ENCODE assay signal across 1 cellular context in genomic region chr12:124254126-124254525, GRCh38.
TF ChIP-seq lines count a peak whose summit lies in the region.

No MANE protein-coding gene starts in this region.

TF ChIP-seq in H1, 55 proteins besides CTCF, POLR2A, EP300 and RAD21 (continued from another document):
- TF ChIP-seq SIN3A (conservative IDR thresholded peaks at IDR 0.05 in 1 of 2, IDR thresholded peaks at IDR 0.05 in 1 of 2; ENCODE audit: low read depth in 1 of 2, low read length in 2 of 2) = no peak
- TF ChIP-seq CEBPB (IDR thresholded peaks at IDR 0.05; ENCODE audit: low read depth, low read length) = no peak
- no peak for TF ChIP-seq CHD2 (IDR thresholded peaks at IDR 0.05; ENCODE audit: low read length)
- no peak for TF ChIP-seq POLR2AphosphoS5 (IDR thresholded peaks at IDR 0.05; ENCODE audit: low read depth, low read length)
- TF ChIP-seq SAP30 (IDR thresholded peaks at IDR 0.05; ENCODE audit: insufficient read depth, insufficient replicate concordance, low read length) = no peak
